Comparison of ENCODE assay signal across 1 cellular context in the genomic region with DNA sequence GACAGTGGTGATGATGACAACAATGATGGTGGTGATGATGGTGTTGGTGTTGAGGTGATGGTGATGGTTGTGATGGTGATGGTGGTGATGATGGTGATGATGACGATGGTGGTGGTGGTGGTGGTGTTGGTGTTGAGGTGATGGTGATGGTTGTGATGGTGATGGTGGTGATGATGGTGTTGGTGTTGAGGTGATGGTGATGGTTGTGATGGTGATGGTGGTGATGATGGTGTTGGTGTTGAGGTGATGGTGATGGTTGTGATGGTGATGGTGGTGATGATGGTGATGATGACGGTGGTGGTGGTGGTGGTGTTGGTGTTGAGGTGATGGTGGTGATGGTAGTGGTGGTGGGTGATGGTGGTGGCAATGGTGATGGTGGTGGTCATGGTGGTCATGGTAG.
TF ChIP-seq lines count a peak whose summit lies in the region.

No MANE protein-coding gene starts in this region.

TF ChIP-seq in GM12878, 131 proteins besides CTCF, POLR2A, EP300 and RAD21:
- peak; percentile 69; the same call in 1 of the 2 replicates for TF ChIP-seq HDGF (IDR thresholded peaks at IDR 0.05)
- TF ChIP-seq, protein P1, sequence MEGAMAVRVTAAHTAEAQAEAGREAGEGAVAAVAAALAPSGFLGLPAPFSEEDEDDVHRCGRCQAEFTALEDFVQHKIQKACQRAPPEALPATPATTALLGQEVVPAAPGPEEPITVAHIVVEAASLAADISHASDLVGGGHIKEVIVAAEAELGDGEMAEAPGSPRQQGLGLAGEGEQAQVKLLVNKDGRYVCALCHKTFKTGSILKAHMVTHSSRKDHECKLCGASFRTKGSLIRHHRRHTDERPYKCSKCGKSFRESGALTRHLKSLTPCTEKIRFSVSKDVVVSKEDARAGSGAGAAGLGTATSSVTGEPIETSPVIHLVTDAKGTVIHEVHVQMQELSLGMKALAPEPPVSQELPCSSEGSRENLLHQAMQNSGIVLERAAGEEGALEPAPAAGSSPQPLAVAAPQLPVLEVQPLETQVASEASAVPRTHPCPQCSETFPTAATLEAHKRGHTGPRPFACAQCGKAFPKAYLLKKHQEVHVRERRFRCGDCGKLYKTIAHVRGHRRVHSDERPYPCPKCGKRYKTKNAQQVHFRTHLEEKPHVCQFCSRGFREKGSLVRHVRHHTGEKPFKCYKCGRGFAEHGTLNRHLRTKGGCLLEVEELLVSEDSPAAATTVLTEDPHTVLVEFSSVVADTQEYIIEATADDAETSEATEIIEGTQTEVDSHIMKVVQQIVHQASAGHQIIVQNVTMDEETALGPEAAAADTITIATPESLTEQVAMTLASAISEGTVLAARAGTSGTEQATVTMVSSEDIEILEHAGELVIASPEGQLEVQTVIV (IDR thresholded peaks at IDR 0.05; ENCODE audit: borderline replicate concordance, partially characterized antibody), result peak; percentile 41
